Comparison of ENCODE assay signal across 22 cellular contexts in genomic region chr6:21300439-21300838, GRCh38.
"Had no signal": no experiment of that assay in that cellular context is flagged by ENCODE, and none has a peak within 500 bp of the region (broad histone marks: within the 10 kb centered on the region; RNA-seq: fewer than 3 reads in every experiment).

No MANE protein-coding gene starts in this region.

- H3K4me3 ChIP-seq: coronary artery, dorsolateral prefrontal cortex, esophagus muscularis mucosa, gastrocnemius medialis, heart right ventricle, left lung, lower lobe of right lung, mucosa of descending colon had no signal

- H3K36me3 ChIP-seq: esophagus muscularis mucosa, gastrocnemius medialis, heart right ventricle, left lung, lower lobe of right lung had no signal

- H3K27ac ChIP-seq: coronary artery, dorsolateral prefrontal cortex, esophagus muscularis mucosa, foreskin keratinocyte, gastrocnemius medialis, heart right ventricle, left lung, lower lobe of right lung had no signal

- FAIRE-seq: endothelial cell of umbilical vein, islet of Langerhans, keratinocyte had no signal

- DNase-seq: dermis blood vessel endothelial cell; dorsolateral prefrontal cortex; effector CD4-positive, alpha-beta T cell; effector memory CD4-positive, alpha-beta T cell; foreskin keratinocyte; gastrocnemius medialis; glutamatergic neuron; head of caudate nucleus; heart right ventricle; hippocampal formation; left cardiac atrium; left lung; left ventricle myocardium superior; lower lobe of right lung; mesenchymal stem cell; mucosa of descending colon; naive B cell had no signal

- H3K27me3 ChIP-seq: dorsolateral prefrontal cortex, esophagus muscularis mucosa, foreskin keratinocyte, gastrocnemius medialis, heart right ventricle, left lung had no signal

- ATAC-seq: foreskin keratinocyte, gastrocnemius medialis, heart right ventricle, left cardiac atrium, left lung, left ventricle myocardium superior, lower lobe of right lung, mucosa of descending colon had no signal

- H3K4me1 ChIP-seq: esophagus muscularis mucosa, foreskin keratinocyte, gastrocnemius medialis, heart right ventricle, left lung, lower lobe of right lung had no signal
